ENCODE assay signal across 11 cellular contexts in the genomic region with DNA sequence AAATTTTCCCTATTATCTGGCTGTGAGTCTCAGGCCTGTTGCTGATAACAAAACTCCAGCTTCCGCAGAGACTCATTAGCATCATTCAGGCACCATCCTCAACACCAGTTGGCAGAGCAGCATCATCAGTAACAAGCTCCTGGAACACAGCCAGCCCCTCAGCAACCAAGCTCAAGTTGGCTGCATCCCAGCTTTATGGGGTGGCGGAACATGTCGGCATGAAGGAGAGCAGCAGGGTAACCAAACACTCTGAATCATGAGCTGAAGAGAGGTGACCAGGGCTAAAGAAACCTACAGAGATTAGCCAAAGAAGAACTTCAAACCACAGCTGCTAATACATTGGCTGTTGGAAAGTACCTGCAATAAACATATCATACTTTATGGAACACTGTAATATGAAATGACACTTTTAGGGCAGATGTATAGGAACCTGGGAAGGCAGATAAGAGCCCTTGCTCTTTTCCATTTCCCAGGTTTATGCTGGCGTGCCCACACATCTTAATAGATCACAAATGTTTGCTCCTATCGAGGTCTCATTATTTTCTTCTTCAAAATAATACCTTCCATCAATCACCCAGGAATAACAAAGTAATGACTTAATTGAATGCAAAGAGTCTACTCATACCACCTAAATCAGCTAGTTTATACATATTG.
DNase-seq lines count a peak whose midpoint lies in the region; ATAC-seq and TF ChIP-seq lines count a peak whose summit lies in the region.
"Had no signal": no experiment of that assay in that cellular context is flagged by ENCODE, and none has a peak within 500 bp of the region (broad histone marks: within the 10 kb centered on the region; RNA-seq: fewer than 3 reads in every experiment).

No MANE protein-coding gene starts in this region.

- TF ChIP-seq CTCF in MCF 10A (IDR thresholded peaks at IDR 0.05; ENCODE audit: unreplicated experiment): no peak
- no peak for TF ChIP-seq CTCF in breast epithelium (IDR thresholded peaks at IDR 0.05)
- TF ChIP-seq CTCF in foreskin keratinocyte (conservative IDR thresholded peaks at IDR 0.05): no peak
- TF ChIP-seq CTCF in endodermal cell (conservative IDR thresholded peaks at IDR 0.05): no peak
- TF ChIP-seq CTCF in nephron progenitor cell (IDR thresholded peaks at IDR 0.05): no peak

- no peak overlapping the region for H3K9ac ChIP-seq in endodermal cell (ENCODE audit: extremely low read depth, low read length, poor library complexity, severe bottlenecking)

- ATAC-seq in foreskin keratinocyte: peak; percentile 42
- ATAC-seq in HG03378 (IDR thresholded peaks at IDR 0.05; ENCODE audit: unreplicated experiment): no peak

- no peaks in the 10 kb centered on the region for H3K36me3 Mint-ChIP-seq in MCF 10A (ENCODE audit: insufficient read depth, unreplicated experiment)
- H3K36me3 Mint-ChIP-seq in endodermal cell (ENCODE audit: low read depth): no peaks in the 10 kb centered on the region
- no peaks in the 10 kb centered on the region for H3K36me3 Mint-ChIP-seq in nephron progenitor cell (ENCODE audit: low read depth)

- H3K9me3 ChIP-seq in breast epithelium (no peaks in the 10 kb centered on the region), endodermal cell (ENCODE audit: control insufficient read depth, low read length) (no peaks in the 10 kb centered on the region)
- H3K9me3 ChIP-seq: ovary had no signal

- H3K27me3 Mint-ChIP-seq in MCF 10A (ENCODE audit: insufficient read depth, unreplicated experiment): no peaks in the 10 kb centered on the region
- no peaks in the 10 kb centered on the region for H3K27me3 Mint-ChIP-seq in endodermal cell (ENCODE audit: insufficient read depth)
- peaks cover 7% of the 10 kb centered on the region for H3K27me3 Mint-ChIP-seq in nephron progenitor cell (ENCODE audit: low read depth, poor library complexity)

- WGBS in endodermal cell (ENCODE audit: insufficient coverage in 1 of 2, insufficient read length in 1 of 2), 2 experiments: 85 to 90% methylated on average over 4 to 5 of the region's 5 CpGs

- POLR2A ChIA-PET in MCF 10A (lab: Yijun Ruan, JAX): no interaction called here

- no peak overlapping the region for H3K27ac ChIP-seq in breast epithelium
- no peak overlapping the region for H3K27ac ChIP-seq in foreskin keratinocyte
- no peak overlapping the region for H3K27ac ChIP-seq in endodermal cell (ENCODE audit: low read depth, low read length)
- H3K27ac ChIP-seq: ovary had no signal

- H3K36me3 ChIP-seq in breast epithelium (no peaks in the 10 kb centered on the region), endodermal cell (ENCODE audit: control insufficient read depth, insufficient read depth, low read length) (no peaks in the 10 kb centered on the region)
- H3K36me3 ChIP-seq: ovary had no signal

- intact Hi-C loops in MCF 10A (cut with micrococcal nuclease): no loop called here
- intact Hi-C loops in breast epithelium (cut with DNase I; ENCODE audit: low total_unique reads): no loop called here

- TF ChIP-seq POLR2A in breast epithelium (IDR thresholded peaks at IDR 0.05): no peak

- H3K27me3 ChIP-seq in breast epithelium (no peaks in the 10 kb centered on the region), foreskin keratinocyte (no peaks in the 10 kb centered on the region), endodermal cell (ENCODE audit: control insufficient read depth, insufficient read depth, low read length, poor library complexity, severe bottlenecking) (no peaks in the 10 kb centered on the region)
- H3K27me3 ChIP-seq: ovary had no signal

- H3K4me1 Mint-ChIP-seq in MCF 10A (ENCODE audit: insufficient read depth, unreplicated experiment): no peaks in the 10 kb centered on the region
- H3K4me1 Mint-ChIP-seq in endodermal cell: no peaks in the 10 kb centered on the region
- H3K4me1 Mint-ChIP-seq in nephron progenitor cell: no peaks in the 10 kb centered on the region

- H3K4me1 ChIP-seq in breast epithelium (no peaks in the 10 kb centered on the region), foreskin keratinocyte (no peaks in the 10 kb centered on the region), endodermal cell (ENCODE audit: control insufficient read depth, insufficient read depth, low read length) (no peaks in the 10 kb centered on the region)

- H3K27ac Mint-ChIP-seq in MCF 10A (ENCODE audit: low read depth, unreplicated experiment) (no peak overlapping the region), endodermal cell (no peak overlapping the region), nephron progenitor cell (no peak overlapping the region)

- DNase-seq in MCF 10A (ENCODE audit: unreplicated experiment): peak; percentile 76
- no peak for DNase-seq in breast epithelium (ENCODE audit: low spot score in 2 of 2)
- peak; percentile 56 for DNase-seq in NCI-H82 treated with DMSO at 0.1 percent for 48 hours (lab: John Stamatoyannopoulos, UW; ENCODE audit: unreplicated experiment)
- peak; percentile 21 to 51 for DNase-seq in foreskin keratinocyte
- DNase-seq in endodermal cell: no peak
- no peak for DNase-seq in nephron progenitor cell
- DNase-seq in cortex of kidney (lab: John Stamatoyannopoulos, UW): no peak
- DNase-seq: foreskin fibroblast, OCI-M1 had no signal

- H3K4me3 ChIP-seq in breast epithelium: no peak overlapping the region
- no peak overlapping the region for H3K4me3 ChIP-seq in endodermal cell (ENCODE audit: low read length)
- H3K4me3 ChIP-seq: ovary had no signal

- H3K9me3 Mint-ChIP-seq in MCF 10A (ENCODE audit: unreplicated experiment) (no peaks in the 10 kb centered on the region), endodermal cell (no peaks in the 10 kb centered on the region), nephron progenitor cell (no peaks in the 10 kb centered on the region)

- no TSS peak for BruUV-seq in MCF 10A (replicated peaks; lab: Mats Ljungman, UMichigan)

- H3K4me3 Mint-ChIP-seq in MCF 10A (ENCODE audit: unreplicated experiment) (no peak overlapping the region), endodermal cell (no peak overlapping the region), nephron progenitor cell (no peak overlapping the region)

- CTCF ChIA-PET in MCF 10A (lab: Yijun Ruan, JAX): no interaction called here

Comparison
In these comparisons a context has a peak if more than half of its experiments do, and no peak if none do; other contexts are left out.
1. DNase-seq: peak in MCF 10A (single experiment), NCI-H82 treated with DMSO at 0.1 percent for 48 hours (single experiment) and foreskin keratinocyte (2 of 2); none in breast epithelium (0 of 2), endodermal cell (single experiment), nephron progenitor cell (single experiment) and cortex of kidney (single experiment).